1 cellular context compared by ENCODE assay signal in the genomic region with DNA sequence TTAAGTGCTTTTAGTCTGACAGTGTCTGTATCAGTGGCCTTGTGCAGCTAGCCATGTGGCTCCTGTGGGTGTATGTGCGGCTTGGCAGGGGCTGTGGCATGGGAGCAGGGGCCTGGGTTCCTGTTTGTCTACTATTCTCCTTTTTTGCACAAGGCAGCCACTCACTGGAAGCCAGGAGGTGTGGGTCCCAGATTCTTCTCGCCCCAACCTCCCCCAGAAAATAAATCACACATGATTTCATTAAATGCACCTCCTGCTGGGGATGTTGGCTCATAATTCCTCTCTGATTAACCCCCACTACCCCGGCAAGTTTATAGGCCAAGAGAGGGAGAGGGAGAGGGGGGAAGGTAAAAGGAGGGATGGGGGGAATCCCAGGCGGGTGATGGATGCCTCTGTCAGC.
TF ChIP-seq lines count a peak whose summit lies in the region.

No MANE protein-coding gene starts in this region.

TF ChIP-seq in HEK293, 187 proteins besides CTCF, POLR2A, EP300 and RAD21 (continued from another document and continues in another):
- TF ChIP-seq SP2 (tag by site-specific recombination; IDR thresholded peaks at IDR 0.05) (no peak), ZNF19 (tag by site-specific recombination; IDR thresholded peaks at IDR 0.05; ENCODE audit: low read depth) (no peak), ZNF555 (tag by site-specific recombination; conservative IDR thresholded peaks at IDR 0.05) (no peak), ZNF223 (tag by site-specific recombination; IDR thresholded peaks at IDR 0.05) (no peak), SCRT1 (tag by site-specific recombination; IDR thresholded peaks at IDR 0.05; ENCODE audit: borderline replicate concordance) (no peak), KLF17 (tag by site-specific recombination; IDR thresholded peaks at IDR 0.05) (no peak), BCL11B (tag by site-specific recombination; IDR thresholded peaks at IDR 0.05; ENCODE audit: low read depth) (no peak), KLF8 (tag by site-specific recombination; IDR thresholded peaks at IDR 0.05) (no peak), ZBTB6 (tag by site-specific recombination; IDR thresholded peaks at IDR 0.05) (no peak), RBAK (tag by site-specific recombination; IDR thresholded peaks at IDR 0.05) (no peak), FEZF1 (tag by site-specific recombination; IDR thresholded peaks at IDR 0.05) (no peak; the same call in 1 of the 2 replicates), KLF9 (tag by site-specific recombination; IDR thresholded peaks at IDR 0.05; ENCODE audit: low read depth) (no peak), ZNF560 (tag by site-specific recombination; IDR thresholded peaks at IDR 0.05; ENCODE audit: borderline replicate concordance) (no peak), ZNF518A (tag by site-specific recombination; conservative IDR thresholded peaks at IDR 0.05; ENCODE audit: low read depth) (no peak), ZNF707 (tag by site-specific recombination; IDR thresholded peaks at IDR 0.05) (no peak), ZNF596 (tag by site-specific recombination; IDR thresholded peaks at IDR 0.05) (no peak), ZNF654 (tag by site-specific recombination; IDR thresholded peaks at IDR 0.05; ENCODE audit: low read depth) (no peak), ZNF121 (tag by site-specific recombination; IDR thresholded peaks at IDR 0.05) (no peak), ZNF48 (tag by site-specific recombination; IDR thresholded peaks at IDR 0.05) (no peak), ZNF610 (tag by site-specific recombination; IDR thresholded peaks at IDR 0.05; ENCODE audit: borderline replicate concordance) (no peak), ZNF837 (tag by site-specific recombination; IDR thresholded peaks at IDR 0.05) (no peak), ZNF10 (tag by site-specific recombination; IDR thresholded peaks at IDR 0.05) (no peak), ZNF423 (tag by site-specific recombination; IDR thresholded peaks at IDR 0.05) (no peak), ZNF623 (tag by site-specific recombination; IDR thresholded peaks at IDR 0.05) (no peak), ZSCAN16 (tag by site-specific recombination; IDR thresholded peaks at IDR 0.05) (no peak), ZNF362 (tag by site-specific recombination; IDR thresholded peaks at IDR 0.05) (no peak), ZNF26 (tag by site-specific recombination; IDR thresholded peaks at IDR 0.05) (no peak), ZNF521 (tag by site-specific recombination; IDR thresholded peaks at IDR 0.05) (no peak), ZNF513 (tag by site-specific recombination; IDR thresholded peaks at IDR 0.05) (no peak), ZNF302 (tag by site-specific recombination; IDR thresholded peaks at IDR 0.05; ENCODE audit: low read depth) (no peak), ZNF677 (tag by site-specific recombination; IDR thresholded peaks at IDR 0.05) (no peak), GLIS1 (tag by site-specific recombination; IDR thresholded peaks at IDR 0.05) (peak; percentile 55), ZNF558 (tag by site-specific recombination; IDR thresholded peaks at IDR 0.05) (no peak), ZSCAN30 (tag by site-specific recombination; IDR thresholded peaks at IDR 0.05) (no peak), HOXC10 (CRISPR knock-in tag; IDR thresholded peaks at IDR 0.05) (no peak)
- TF ChIP-seq, protein P1, sequence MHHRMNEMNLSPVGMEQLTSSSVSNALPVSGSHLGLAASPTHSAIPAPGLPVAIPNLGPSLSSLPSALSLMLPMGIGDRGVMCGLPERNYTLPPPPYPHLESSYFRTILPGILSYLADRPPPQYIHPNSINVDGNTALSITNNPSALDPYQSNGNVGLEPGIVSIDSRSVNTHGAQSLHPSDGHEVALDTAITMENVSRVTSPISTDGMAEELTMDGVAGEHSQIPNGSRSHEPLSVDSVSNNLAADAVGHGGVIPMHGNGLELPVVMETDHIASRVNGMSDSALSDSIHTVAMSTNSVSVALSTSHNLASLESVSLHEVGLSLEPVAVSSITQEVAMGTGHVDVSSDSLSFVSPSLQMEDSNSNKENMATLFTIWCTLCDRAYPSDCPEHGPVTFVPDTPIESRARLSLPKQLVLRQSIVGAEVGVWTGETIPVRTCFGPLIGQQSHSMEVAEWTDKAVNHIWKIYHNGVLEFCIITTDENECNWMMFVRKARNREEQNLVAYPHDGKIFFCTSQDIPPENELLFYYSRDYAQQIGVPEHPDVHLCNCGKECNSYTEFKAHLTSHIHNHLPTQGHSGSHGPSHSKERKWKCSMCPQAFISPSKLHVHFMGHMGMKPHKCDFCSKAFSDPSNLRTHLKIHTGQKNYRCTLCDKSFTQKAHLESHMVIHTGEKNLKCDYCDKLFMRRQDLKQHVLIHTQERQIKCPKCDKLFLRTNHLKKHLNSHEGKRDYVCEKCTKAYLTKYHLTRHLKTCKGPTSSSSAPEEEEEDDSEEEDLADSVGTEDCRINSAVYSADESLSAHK (tag by site-specific recombination; IDR thresholded peaks at IDR 0.05): no peak
- TF ChIP-seq, protein P2, sequence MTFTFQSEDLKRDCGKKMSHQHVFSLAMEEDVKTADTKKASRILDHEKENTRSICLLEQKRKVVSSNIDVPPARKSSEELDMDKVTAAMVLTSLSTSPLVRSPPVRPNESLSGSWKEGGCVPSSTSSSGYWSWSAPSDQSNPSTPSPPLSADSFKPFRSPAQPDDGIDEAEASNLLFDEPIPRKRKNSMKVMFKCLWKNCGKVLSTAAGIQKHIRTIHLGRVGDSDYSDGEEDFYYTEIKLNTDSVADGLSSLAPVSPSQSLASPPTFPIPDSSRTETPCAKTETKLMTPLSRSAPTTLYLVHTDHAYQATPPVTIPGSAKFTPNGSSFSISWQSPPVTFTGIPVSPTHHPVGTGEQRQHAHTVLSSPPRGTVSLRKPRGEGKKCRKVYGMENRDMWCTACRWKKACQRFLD (tag by site-specific recombination; IDR thresholded peaks at IDR 0.05): no peak
- TF ChIP-seq, protein P3, sequence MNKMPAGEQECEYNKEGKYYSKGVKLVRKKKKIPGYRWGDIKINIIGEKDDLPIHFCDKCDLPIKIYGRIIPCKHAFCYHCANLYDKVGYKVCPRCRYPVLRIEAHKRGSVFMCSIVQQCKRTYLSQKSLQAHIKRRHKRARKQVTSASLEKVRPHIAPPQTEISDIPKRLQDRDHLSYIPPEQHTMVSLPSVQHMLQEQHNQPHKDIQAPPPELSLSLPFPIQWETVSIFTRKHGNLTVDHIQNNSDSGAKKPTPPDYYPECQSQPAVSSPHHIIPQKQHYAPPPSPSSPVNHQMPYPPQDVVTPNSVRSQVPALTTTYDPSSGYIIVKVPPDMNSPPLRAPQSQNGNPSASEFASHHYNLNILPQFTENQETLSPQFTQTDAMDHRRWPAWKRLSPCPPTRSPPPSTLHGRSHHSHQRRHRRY (tag by site-specific recombination; IDR thresholded peaks at IDR 0.05): no peak
- TF ChIP-seq, protein P4, sequence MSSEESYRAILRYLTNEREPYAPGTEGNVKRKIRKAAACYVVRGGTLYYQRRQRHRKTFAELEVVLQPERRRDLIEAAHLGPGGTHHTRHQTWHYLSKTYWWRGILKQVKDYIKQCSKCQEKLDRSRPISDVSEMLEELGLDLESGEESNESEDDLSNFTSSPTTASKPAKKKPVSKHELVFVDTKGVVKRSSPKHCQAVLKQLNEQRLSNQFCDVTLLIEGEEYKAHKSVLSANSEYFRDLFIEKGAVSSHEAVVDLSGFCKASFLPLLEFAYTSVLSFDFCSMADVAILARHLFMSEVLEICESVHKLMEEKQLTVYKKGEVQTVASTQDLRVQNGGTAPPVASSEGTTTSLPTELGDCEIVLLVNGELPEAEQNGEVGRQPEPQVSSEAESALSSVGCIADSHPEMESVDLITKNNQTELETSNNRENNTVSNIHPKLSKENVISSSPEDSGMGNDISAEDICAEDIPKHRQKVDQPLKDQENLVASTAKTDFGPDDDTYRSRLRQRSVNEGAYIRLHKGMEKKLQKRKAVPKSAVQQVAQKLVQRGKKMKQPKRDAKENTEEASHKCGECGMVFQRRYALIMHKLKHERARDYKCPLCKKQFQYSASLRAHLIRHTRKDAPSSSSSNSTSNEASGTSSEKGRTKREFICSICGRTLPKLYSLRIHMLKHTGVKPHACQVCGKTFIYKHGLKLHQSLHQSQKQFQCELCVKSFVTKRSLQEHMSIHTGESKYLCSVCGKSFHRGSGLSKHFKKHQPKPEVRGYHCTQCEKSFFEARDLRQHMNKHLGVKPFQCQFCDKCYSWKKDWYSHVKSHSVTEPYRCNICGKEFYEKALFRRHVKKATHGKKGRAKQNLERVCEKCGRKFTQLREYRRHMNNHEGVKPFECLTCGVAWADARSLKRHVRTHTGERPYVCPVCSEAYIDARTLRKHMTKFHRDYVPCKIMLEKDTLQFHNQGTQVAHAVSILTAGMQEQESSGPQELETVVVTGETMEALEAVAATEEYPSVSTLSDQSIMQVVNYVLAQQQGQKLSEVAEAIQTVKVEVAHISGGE (tag by site-specific recombination; conservative IDR thresholded peaks at IDR 0.05; ENCODE audit: low read depth): no peak
